In genomic region chr12:132385923-132386751, GRCh38 we compare ENCODE assay signal across 19 cellular contexts. TPM values are rescaled to one million over a fixed set of nuclear protein-coding genes. Genes with fewer than 3 reads are reported as not detected.
DNase-seq lines count a peak whose midpoint lies in the region; ATAC-seq and TF ChIP-seq lines count a peak whose summit lies in the region.
"Had no signal": no experiment of that assay in that cellular context is flagged by ENCODE, and none has a peak within 500 bp of the region (broad histone marks: within the 10 kb centered on the region; RNA-seq: fewer than 3 reads in every experiment).

No MANE protein-coding gene starts in this region.

- no peak for DNase-seq in natural killer cell treated with Interleukin-12 subunit alpha and Interleukin-12 subunit beta and Interleukin-15 and Interleukin-18, amount 100 ng/mL, for 72 hours (ENCODE audit: low spot score)
- no peak for DNase-seq in natural killer cell
- DNase-seq in glutamatergic neuron, result peak; percentile 20
- peak; percentile 73 for DNase-seq in posterior vena cava (ENCODE audit: low spot score)
- no peak for DNase-seq in H7
- no peak for DNase-seq in gastrocnemius medialis
- DNase-seq: CD4-positive, alpha-beta T cell; GF-D8; GOT3; KBM-7; NCI-H1105; NCI-H1694; NCI-H2081 treated with DMSO at 0.1 percent for 48 hours; NCI-H226; NCI-H524; PC-9 had no signal

- H3K4me1 Mint-ChIP-seq in natural killer cell treated with Interleukin-12 subunit alpha and Interleukin-12 subunit beta and Interleukin-15 and Interleukin-18, amount 100 ng/mL, for 72 hours (ENCODE audit: low read depth in 2 of 2), result no peaks in the 10 kb centered on the region
- H3K4me1 Mint-ChIP-seq in natural killer cell (no peaks in the 10 kb centered on the region), glutamatergic neuron (ENCODE audit: low read depth, unreplicated experiment) (peaks cover 3% of the 10 kb centered on the region)
- H3K4me1 Mint-ChIP-seq: B cell had no signal

- peaks cover 61% of the 10 kb centered on the region for H3K27me3 ChIP-seq in H7 (ENCODE audit: control insufficient read depth, insufficient read depth, low read length)
- peaks cover 25 to 48% (median 43%) of the 10 kb centered on the region in 3 donors for H3K27me3 ChIP-seq in gastrocnemius medialis

- H3K9me3 ChIP-seq in gastrocnemius medialis, result no peaks in the 10 kb centered on the region

- H3K4me3 ChIP-seq in H7 (ENCODE audit: insufficient read depth, low read depth, low read length), result no peak overlapping the region
- H3K4me3 ChIP-seq in gastrocnemius medialis, result no peak overlapping the region
- H3K4me3 ChIP-seq: PC-9 had no signal

- H3K36me3 ChIP-seq in H7 (replicated peaks; ENCODE audit: control insufficient read depth, insufficient read depth, low read length) (no peaks in the 10 kb centered on the region), gastrocnemius medialis (no peaks in the 10 kb centered on the region)

- intact Hi-C loops in natural killer cell (cut with micrococcal nuclease), result no loop called here
- intact Hi-C loops in posterior vena cava (cut with DNase I), result no loop called here
- intact Hi-C loops in gastrocnemius medialis (cut with DNase I; ENCODE audit: low total_unique reads), result no loop called here

- peaks cover 2 to 7% of the 10 kb centered on the region in 2 donors for H3K27me3 Mint-ChIP-seq in natural killer cell treated with Interleukin-12 subunit alpha and Interleukin-12 subunit beta and Interleukin-15 and Interleukin-18, amount 100 ng/mL, for 72 hours
- H3K27me3 Mint-ChIP-seq in natural killer cell (ENCODE audit: low read depth in 2 of 2) (no peaks in the 10 kb centered on the region), glutamatergic neuron (ENCODE audit: unreplicated experiment) (peaks cover 13% of the 10 kb centered on the region)

- no peak overlapping the region for H3K27ac Mint-ChIP-seq in natural killer cell treated with Interleukin-12 subunit alpha and Interleukin-12 subunit beta and Interleukin-15 and Interleukin-18, amount 100 ng/mL, for 72 hours
- H3K27ac Mint-ChIP-seq in natural killer cell (no peak overlapping the region), glutamatergic neuron (ENCODE audit: unreplicated experiment) (no peak overlapping the region)
- H3K27ac Mint-ChIP-seq: B cell; CD4-positive, alpha-beta T cell had no signal

- TF ChIP-seq CTCF in natural killer cell (IDR thresholded peaks at IDR 0.05), result no peak
- TF ChIP-seq CTCF in glutamatergic neuron (IDR thresholded peaks at IDR 0.05; ENCODE audit: partially characterized antibody, unreplicated experiment), result no peak
- no peak for TF ChIP-seq CTCF in gastrocnemius medialis (IDR thresholded peaks at IDR 0.05 in 4 of 5, conservative IDR thresholded peaks at IDR 0.05 in 1 of 5)

- H3K4me1 ChIP-seq in gastrocnemius medialis, result no peaks in the 10 kb centered on the region

- no peak for TF ChIP-seq POLR2A in gastrocnemius medialis (IDR thresholded peaks at IDR 0.05)

- H3K27ac ChIP-seq in gastrocnemius medialis, result no peak overlapping the region
- H3K27ac ChIP-seq: PC-9, RWPE1 had no signal

- peak; percentile 20 to 40 for ATAC-seq in natural killer cell treated with Interleukin-12 subunit alpha and Interleukin-12 subunit beta and Interleukin-15 and Interleukin-18, amount 100 ng/mL, for 72 hours
- no peak for ATAC-seq in natural killer cell
- ATAC-seq in HG03378 (IDR thresholded peaks at IDR 0.05; ENCODE audit: unreplicated experiment), result no peak
- no peak for ATAC-seq in gastrocnemius medialis

- in situ Hi-C loops in gastrocnemius medialis (cut with MboI; ENCODE audit: low sequenced_read_pairs in 4 of 4), result loop anchor here in 1 of 4 donors (25.0 kb wide), 1 partner anchor 99 kb away; no protein-coding TSS in a partner anchor

- H3K36me3 Mint-ChIP-seq in natural killer cell treated with Interleukin-12 subunit alpha and Interleukin-12 subunit beta and Interleukin-15 and Interleukin-18, amount 100 ng/mL, for 72 hours, result no peaks in the 10 kb centered on the region
- H3K36me3 Mint-ChIP-seq in natural killer cell (no peaks in the 10 kb centered on the region), glutamatergic neuron (ENCODE audit: unreplicated experiment) (peaks cover 3% of the 10 kb centered on the region)

- no peaks in the 10 kb centered on the region for H3K9me3 Mint-ChIP-seq in natural killer cell treated with Interleukin-12 subunit alpha and Interleukin-12 subunit beta and Interleukin-15 and Interleukin-18, amount 100 ng/mL, for 72 hours
- no peaks in the 10 kb centered on the region for H3K9me3 Mint-ChIP-seq in natural killer cell
- H3K9me3 Mint-ChIP-seq in glutamatergic neuron (ENCODE audit: unreplicated experiment), result peaks cover 3% of the 10 kb centered on the region
- H3K9me3 Mint-ChIP-seq: CD4-positive, alpha-beta T cell had no signal

- no peak overlapping the region for H3K4me3 Mint-ChIP-seq in natural killer cell treated with Interleukin-12 subunit alpha and Interleukin-12 subunit beta and Interleukin-15 and Interleukin-18, amount 100 ng/mL, for 72 hours
- H3K4me3 Mint-ChIP-seq in natural killer cell (no peak overlapping the region), glutamatergic neuron (ENCODE audit: unreplicated experiment) (no peak overlapping the region)
- H3K4me3 Mint-ChIP-seq: B cell; CD4-positive, alpha-beta T cell had no signal

RNA-seq across cellular contexts. Expression of gene GALNT9, which starts 56.7 kb away (rescaled TPM):
- not detected for total RNA-seq in natural killer cell treated with Interleukin-12 subunit alpha and Interleukin-12 subunit beta and Interleukin-15 and Interleukin-18, amount 100 ng/mL, for 72 hours
- total RNA-seq in natural killer cell, result not detected
- total RNA-seq in glutamatergic neuron (ENCODE audit: unreplicated experiment), result 13.7 TPM
- not detected for total RNA-seq in posterior vena cava
- total RNA-seq in H7 (2014; rRNA removed; shearing (Covaris generic)), result 0.44 and 0.45 TPM in 2 replicates
- not detected for total RNA-seq in gastrocnemius medialis
- total RNA-seq: CD4-positive, alpha-beta T cell had no signal

Comparison
In these comparisons a context has a peak if more than half of its experiments do, and no peak if none do; other contexts are left out.
1. ATAC-seq: peak in natural killer cell treated with Interleukin-12 subunit alpha and Interleukin-12 subunit beta and Interleukin-15 and Interleukin-18, amount 100 ng/mL, for 72 hours (2 of 2); none in natural killer cell (0 of 3), HG03378 (single experiment) and gastrocnemius medialis (0 of 2).
2. DNase-seq: peak in glutamatergic neuron (single experiment) and posterior vena cava (single experiment); none in natural killer cell treated with Interleukin-12 subunit alpha and Interleukin-12 subunit beta and Interleukin-15 and Interleukin-18, amount 100 ng/mL, for 72 hours (single experiment), natural killer cell (single experiment), H7 (single experiment) and gastrocnemius medialis (0 of 2).
3. RNA of gene GALNT9, which starts 56.7 kb away (total RNA-seq): 13.7 TPM in glutamatergic neuron (single experiment); 0.44 to 0.45 TPM in H7, not detected in posterior vena cava, not detected in natural killer cell treated with Interleukin-12 subunit alpha and Interleukin-12 subunit beta and Interleukin-15 and Interleukin-18, amount 100 ng/mL, for 72 hours, not detected in natural killer cell and not detected in gastrocnemius medialis; every median in the first group is over 10 times any median in the second.